8 cellular contexts compared by ENCODE assay signal in genomic region chr1:3724416-3725030, GRCh38. TPM values are rescaled to one million over a fixed set of nuclear protein-coding genes. Genes with fewer than 3 reads are reported as not detected.
DNase-seq lines count a peak whose midpoint lies in the region; TF ChIP-seq lines count a peak whose summit lies in the region.
"Not testable (repeated sequence)": the region's sequence is repeated elsewhere in the genome, so short reads cannot be mapped to it uniquely, and the experiment has no call there.

No MANE protein-coding gene starts in this region.

- not testable (repeated sequence) for H3K27me3 ChIP-seq in Loucy (ENCODE audit: insufficient read depth, low read length, poor library complexity, severe bottlenecking)
- peaks cover 2 to 49% (median 24%) of the 10 kb centered on the region in 3 donors for H3K27me3 ChIP-seq in sigmoid colon

- DNase-seq in ELR (ENCODE audit: low read depth) = peak; percentile 60
- peak; percentile 59 for DNase-seq in RKO (ENCODE audit: low spot score)
- peak; percentile 37 to 85 (median 61) for DNase-seq in activated CD8-positive, alpha-beta memory T cell treated with anti-CD3 and anti-CD28 coated beads for 48 hours (ENCODE audit: low read depth in 2 of 3, low spot score in 2 of 3)
- peak; percentile 69 for DNase-seq in choroid plexus epithelial cell (ENCODE audit: low read depth)
- DNase-seq in iPS-NIHi7 (ENCODE audit: extremely low spot score) = peak; percentile 85
- DNase-seq in sigmoid colon = not testable (repeated sequence)
- DNase-seq in type B pancreatic cell (ENCODE audit: extremely low spot score, unreplicated experiment) = peak; percentile 89

- not testable (repeated sequence) for H2AFZ ChIP-seq in Loucy (ENCODE audit: low read length)

- H3K36me3 Mint-ChIP-seq in type B pancreatic cell = not testable (repeated sequence)

- H3K36me3 ChIP-seq in Loucy (ENCODE audit: insufficient read depth, low read length); sigmoid colon: not testable (repeated sequence)

- not testable (repeated sequence) for H3K9me3 ChIP-seq in Loucy (ENCODE audit: insufficient read depth, low read depth, low read length); sigmoid colon

- H4K20me1 ChIP-seq in Loucy (ENCODE audit: insufficient read depth, low read length, poor library complexity, severe bottlenecking) = not testable (repeated sequence)

- TF ChIP-seq POLR2A in sigmoid colon (IDR thresholded peaks at IDR 0.05) = not testable (repeated sequence)

- not testable (repeated sequence) for H3K27me3 Mint-ChIP-seq in type B pancreatic cell

- H3K79me2 ChIP-seq in Loucy (ENCODE audit: insufficient read depth, low read length) = not testable (repeated sequence)

- not testable (repeated sequence) for H3K4me2 ChIP-seq in Loucy (ENCODE audit: low read depth, low read length, poor library complexity, severe bottlenecking)

- not testable (repeated sequence) for H3K27ac Mint-ChIP-seq in type B pancreatic cell

- not testable (repeated sequence) for H3K9ac ChIP-seq in Loucy (ENCODE audit: low read depth, low read length, poor library complexity, severe bottlenecking)

- not testable (repeated sequence) for TF ChIP-seq EP300 in sigmoid colon (IDR thresholded peaks at IDR 0.05)

- H3K9me3 Mint-ChIP-seq in type B pancreatic cell = not testable (repeated sequence)

- H3K4me3 Mint-ChIP-seq in type B pancreatic cell = not testable (repeated sequence)

- H3K9me2 ChIP-seq in Loucy (replicated peaks; ENCODE audit: low read depth, low read length) = not testable (repeated sequence)

- TF ChIP-seq CTCF in Loucy (conservative IDR thresholded peaks at IDR 0.05; ENCODE audit: low read length) (peak; percentile 97), choroid plexus epithelial cell (conservative IDR thresholded peaks at IDR 0.05; ENCODE audit: low read depth, low read length) (peak; percentile 96), sigmoid colon (IDR thresholded peaks at IDR 0.05) (peak in 3 of 4 experiments; percentile 72 to 93 (median 77)), type B pancreatic cell (conservative IDR thresholded peaks at IDR 0.05) (peak; percentile 97)

- intact Hi-C loops in sigmoid colon (cut with DNase I) = loop anchor here (5.0 kb wide), 1 partner anchor 232 kb away; no protein-coding TSS in a partner anchor

- WGBS in sigmoid colon, 2 donors = 42 to 43% methylated on average over 18 of the region's 18 CpGs

- H3K4me1 Mint-ChIP-seq in type B pancreatic cell (ENCODE audit: unreplicated experiment) = not testable (repeated sequence)

- H3F3A ChIP-seq in Loucy (ENCODE audit: low read depth) = not testable (repeated sequence)

- H3K27ac ChIP-seq in sigmoid colon = not testable (repeated sequence)

- H3K4me1 ChIP-seq in Loucy (ENCODE audit: insufficient read depth, low read length, poor library complexity, severe bottlenecking) = peaks cover 15% of the 10 kb centered on the region
- not testable (repeated sequence) for H3K4me1 ChIP-seq in sigmoid colon

- H3K4me3 ChIP-seq in Loucy (ENCODE audit: low read length, poor library complexity, severe bottlenecking); choroid plexus epithelial cell (ENCODE audit: low read depth, low read length); sigmoid colon: not testable (repeated sequence)

RNA-seq across cellular contexts. Expression of gene CCDC27, which starts 27.7 kb away (rescaled TPM):
- not detected for total RNA-seq in sigmoid colon
- polyA plus RNA-seq in sigmoid colon = not detected
- not detected in 2 replicates for total RNA-seq in type B pancreatic cell (ENCODE audit: low replicate concordance)

RNA-seq across cellular contexts. Expression of gene SMIM1, which starts 48.0 kb away (rescaled TPM):
- total RNA-seq in sigmoid colon = 1 to 10 TPM in 3 of 4 donors, not detected in 1; 6.1 to 8.6 (median 7.5) TPM
- polyA plus RNA-seq in sigmoid colon = 10 to 100 TPM in 1 of 3 donors, 1 to 10 TPM in 2; 2.7 to 10.8 (median 3.7) TPM
- total RNA-seq in type B pancreatic cell (ENCODE audit: low replicate concordance) = 10.8 and 15.1 TPM in 2 replicates
